Comparison of ENCODE assay signal across 1 cellular context in genomic region chr9:126633881-126634558, GRCh38.
TF ChIP-seq lines count a peak whose summit lies in the region.

No MANE protein-coding gene starts in this region.

TF ChIP-seq in K562, 482 proteins besides CTCF, POLR2A, EP300 and RAD21 (continued from another document):
- TF ChIP-seq PBX2 (CRISPR knock-in tag; IDR thresholded peaks at IDR 0.05; ENCODE audit: low read depth): no peak
- TF ChIP-seq PBX2 (tag; conservative IDR thresholded peaks at IDR 0.05; ENCODE audit: low read depth): no peak
